In genomic region chr19:57280165-57280912, GRCh38 we compare ENCODE assay signal across 8 cellular contexts. TPM values are rescaled to one million over a fixed set of nuclear protein-coding genes. Genes with fewer than 3 reads are reported as not detected.
DNase-seq lines count a peak whose midpoint lies in the region; ATAC-seq and TF ChIP-seq lines count a peak whose summit lies in the region.

Gene ZNF460, plus strand, starts transcription at chr19:57280485. Its CDS starts 322 bp downstream, at chr19:57280807.

- peak; percentile 60 for TF ChIP-seq POLR2A in GM18951 (IDR thresholded peaks at IDR 0.05; ENCODE audit: extremely low read depth, insufficient read depth, insufficient read length)

- H3K4me1 Mint-ChIP-seq in WTC11, result peaks cover 14% of the 10 kb centered on the region

- no peak for TF ChIP-seq CTCF in WTC11 (IDR thresholded peaks at IDR 0.05)

- no peak within 1 kb of the TSS for H3K4me3 Mint-ChIP-seq in WTC11

- H3K27me3 Mint-ChIP-seq in WTC11 (ENCODE audit: low read depth), result no peaks in the 10 kb centered on the region; the same call in 1 of the 2 replicates

- H3K9me3 Mint-ChIP-seq in WTC11, result no peaks in the 10 kb centered on the region

- CTCF ChIA-PET in WTC11 (lab: Charles Lee), result no interaction called here

- DNase-seq in AG08396 (ENCODE audit: low spot score), result peak; percentile 95
- peak; percentile 99 for DNase-seq in NCI-H2227 treated with DMSO at 0.1 percent for 48 hours (lab: John Stamatoyannopoulos, UW)
- DNase-seq in WTC11 (ENCODE audit: low spot score), result peak; percentile 97
- DNase-seq in central memory CD4-positive, alpha-beta T cell, result peak; percentile 95
- DNase-seq in inferior parietal cortex (ENCODE audit: extremely low spot score), result peak; percentile 98
- peak; percentile 91 to 93 for DNase-seq in stimulated activated CD4-positive, alpha-beta T cell treated with anti-CD3 and anti-CD28 coated beads, Interleukin-12 subunit alpha, Interleukin-12 subunit beta, amount 100 ng/mL, for 24 hours (ENCODE audit: low read depth in 2 of 2)

- in situ Hi-C loops in GM18951 (cut with MboI; ENCODE audit: low sequenced_read_pairs, unreplicated experiment), result no loop called here

- ATAC-seq in HG03175 (IDR thresholded peaks at IDR 0.05; ENCODE audit: unreplicated experiment) (peak; percentile 87), WTC11 (peak; percentile 95)

- no peak within 1 kb of the TSS; the same call in none of the 2 replicates for H3K27ac Mint-ChIP-seq in WTC11

- POLR2A ChIA-PET in WTC11 (lab: Charles Lee), result interaction anchor here (0.5 kb wide), 1 partner anchor 864 kb away, joined by 7 read pairs; no protein-coding TSS in a partner anchor

- H3K36me3 Mint-ChIP-seq in WTC11, result peaks cover 12% of the 10 kb centered on the region

TF ChIP-seq in WTC11, 78 proteins besides CTCF, POLR2A, EP300 and RAD21 (continues in another document):
- TF ChIP-seq CREM (CRISPR knock-in tag; IDR thresholded peaks at IDR 0.05) (peak; percentile 96), ERG (CRISPR knock-in tag; IDR thresholded peaks at IDR 0.05) (no peak), IRF2 (CRISPR knock-in tag; IDR thresholded peaks at IDR 0.05; ENCODE audit: borderline replicate concordance, low read depth) (no peak), ARID4B (CRISPR knock-in tag; IDR thresholded peaks at IDR 0.05; ENCODE audit: borderline replicate concordance) (peak; percentile 55), AR (CRISPR knock-in tag; IDR thresholded peaks at IDR 0.05) (0 out of 2 replicates have a peak, but pooled peaks have one; percentile 29), AFF4 (CRISPR knock-in tag; IDR thresholded peaks at IDR 0.05; ENCODE audit: borderline replicate concordance) (no peak), ZNF219 (CRISPR knock-in tag; IDR thresholded peaks at IDR 0.05; ENCODE audit: borderline replicate concordance) (no peak; the same call in 1 of the 2 replicates), ESRRA (CRISPR knock-in tag; IDR thresholded peaks at IDR 0.05; ENCODE audit: borderline replicate concordance) (peak; percentile 12; the same call in 1 of the 2 replicates), NFYB (CRISPR knock-in tag; conservative IDR thresholded peaks at IDR 0.05; ENCODE audit: low read depth) (peak; percentile 56), HMGXB4 (CRISPR knock-in tag; IDR thresholded peaks at IDR 0.05) (peak; percentile 60; the same call in 1 of the 2 replicates), FOXP1 (CRISPR knock-in tag; IDR thresholded peaks at IDR 0.05; ENCODE audit: borderline replicate concordance) (peak; percentile 58; the same call in 1 of the 2 replicates), SMAD3 (CRISPR knock-in tag; IDR thresholded peaks at IDR 0.05; ENCODE audit: borderline replicate concordance) (no peak), KAT7 (CRISPR knock-in tag; IDR thresholded peaks at IDR 0.05; ENCODE audit: borderline replicate concordance) (no peak)

RNA-seq across cellular contexts. Expression of gene ZNF460, which starts in this region (rescaled TPM):
- total RNA-seq in WTC11 (2021), result 50.8 to 62.9 TPM (median 52.2 TPM) in 3 replicates

Comparison
In these comparisons a context has a peak if more than half of its experiments do, and no peak if none do; other contexts are left out.
1. Peak in every context shown above with its lines: DNase-seq and ATAC-seq.